1 cellular context compared by ENCODE assay signal in the genomic region with DNA sequence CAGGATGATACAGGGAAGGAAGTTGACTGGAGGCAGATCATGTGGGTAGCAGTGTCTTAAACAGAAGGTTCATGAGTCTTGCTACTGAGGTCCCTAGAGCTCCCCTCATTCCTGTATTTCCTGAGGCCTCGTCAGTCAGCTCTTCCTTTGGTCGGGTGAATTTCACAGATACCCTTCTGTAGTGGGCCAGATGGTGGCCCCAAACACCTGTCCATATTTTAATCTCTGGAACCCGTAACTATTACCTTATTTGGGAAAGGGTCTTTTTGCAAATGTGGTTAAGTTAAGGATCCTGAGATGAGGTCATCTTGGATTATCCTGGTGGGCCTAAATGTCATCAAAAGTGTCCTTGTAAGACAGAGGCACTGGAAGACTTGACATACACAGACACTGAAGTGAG.
TF ChIP-seq lines count a peak whose summit lies in the region.

No MANE protein-coding gene starts in this region.

TF ChIP-seq in HepG2, 621 proteins besides CTCF, POLR2A, EP300 and RAD21:
- TF ChIP-seq GFI1 (CRISPR knock-in tag; IDR thresholded peaks at IDR 0.05; ENCODE audit: borderline replicate concordance) (no peak), SRF (IDR thresholded peaks at IDR 0.05; ENCODE audit: low read depth, low read length) (0 out of 2 replicates have a peak, but pooled peaks have one; percentile 16)
